Comparison of ENCODE assay signal across 10 cellular contexts in the genomic region with DNA sequence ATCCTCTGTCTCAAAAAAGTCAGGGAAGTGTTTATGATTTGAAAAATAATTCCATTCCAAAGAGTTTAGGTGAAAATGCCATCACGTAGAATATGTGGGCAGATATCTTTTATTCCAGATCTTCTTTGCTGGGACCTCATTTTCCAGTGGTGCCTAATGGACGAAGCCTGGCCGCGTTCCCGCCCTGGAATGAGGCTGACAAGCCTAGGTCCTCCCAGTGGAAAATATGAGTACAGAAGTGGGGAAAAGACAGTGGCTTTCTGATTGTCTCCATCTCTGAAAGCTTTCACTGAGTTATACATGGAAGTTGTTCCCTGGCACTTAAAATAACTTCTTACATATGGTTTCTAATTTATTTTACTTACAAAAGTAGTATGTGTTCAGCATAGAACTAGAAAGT.
A peak's percentile ranks its signal among the peaks of the same experiment; 100 is the strongest.
DNase-seq lines count a peak whose midpoint lies in the region; ATAC-seq and TF ChIP-seq lines count a peak whose summit lies in the region.
"Had no signal": no experiment of that assay in that cellular context is flagged by ENCODE, and none has a peak within 500 bp of the region (broad histone marks: within the 10 kb centered on the region; RNA-seq: fewer than 3 reads in every experiment).

No MANE protein-coding gene starts in this region.

- intact Hi-C loops in uterus (cut with DNase I; ENCODE audit: low total_unique reads), result no loop called here

- H3K9me3 ChIP-seq in SJSA1 (replicated peaks) (no peaks in the 10 kb centered on the region), uterus (no peaks in the 10 kb centered on the region)

- TF ChIP-seq CTCF in nephron (IDR thresholded peaks at IDR 0.05; ENCODE audit: unreplicated experiment in 3 of 3), result no peak
- TF ChIP-seq CTCF in uterus (IDR thresholded peaks at IDR 0.05), result peak in 2 of 4 experiments; percentile 32 to 33

- H3K36me3 ChIP-seq in SJSA1 (no peaks in the 10 kb centered on the region), uterus (no peaks in the 10 kb centered on the region)

- peaks cover 73% of the 10 kb centered on the region for H3K4me1 Mint-ChIP-seq in nephron

- H3K27me3 Mint-ChIP-seq in nephron (ENCODE audit: low read depth), result no peaks in the 10 kb centered on the region

- no peaks in the 10 kb centered on the region for H3K27me3 ChIP-seq in SJSA1 (replicated peaks)
- H3K27me3 ChIP-seq in uterus, result no peaks in the 10 kb centered on the region

- H3K4me3 Mint-ChIP-seq in nephron, result peak overlapping the region in 1 of 3 experiments; percentile 47
- H3K4me3 Mint-ChIP-seq: T-helper 1 cell treated with Interleukin-12 subunit alpha and Interleukin-12 subunit beta and Interleukin-4 antibody, amounts not matched to agents 30 μg/mL and 1 μg/mL, for 36 hours had no signal

- no peaks in the 10 kb centered on the region for H3K9me3 Mint-ChIP-seq in nephron
- H3K9me3 Mint-ChIP-seq: T-helper 1 cell treated with Interleukin-12 subunit alpha and Interleukin-12 subunit beta and Interleukin-4 antibody, amounts not matched to agents 30 μg/mL and 1 μg/mL, for 36 hours had no signal

- TF ChIP-seq POLR2A in uterus (IDR thresholded peaks at IDR 0.05), result no peak

- H3K4me1 ChIP-seq in SJSA1 (replicated peaks) (peaks cover 31% of the 10 kb centered on the region), uterus (peaks cover 0 to 6% of the 10 kb centered on the region in 2 donors)

- H3K36me3 Mint-ChIP-seq in nephron (ENCODE audit: low read depth), result peaks cover 3% of the 10 kb centered on the region

- peak overlapping the region; percentile 75 to 93 (median 84) for H3K27ac Mint-ChIP-seq in nephron
- H3K27ac Mint-ChIP-seq: T-helper 1 cell treated with Interleukin-12 subunit alpha and Interleukin-12 subunit beta and Interleukin-4 antibody, amounts not matched to agents 30 μg/mL and 1 μg/mL, for 36 hours had no signal

- DNase-seq in SJSA1 (ENCODE audit: low read depth in 1 of 2, low spot score in 2 of 2), result no peak
- DNase-seq in fibroblast of peridontal ligament (ENCODE audit: extremely low read depth), result peak; percentile 72
- DNase-seq in uterus, result peak; percentile 78 to 79
- no peak for DNase-seq in SKM-1 treated with dmso at 0.1 percent for 144 hours (lab: John Stamatoyannopoulos, UW; ENCODE audit: unreplicated experiment)
- DNase-seq in NCI-H748 (lab: John Stamatoyannopoulos, UW; ENCODE audit: unreplicated experiment), result no peak
- no peak for DNase-seq in stimulated activated naive CD8-positive, alpha-beta T cell treated with anti-CD3 and anti-CD28 coated beads, Interleukin-15, Interleukin-2, amounts not matched to agents 100 U/mL and 50 U/mL, for 24 hours
- DNase-seq: KBM-7, NCI-H510A had no signal

- ATAC-seq in stimulated activated naive CD8-positive, alpha-beta T cell treated with anti-CD3 and anti-CD28 coated beads, Interleukin-15, Interleukin-2, amounts not matched to agents 100 U/mL and 50 U/mL, for 24 hours, result no peak

- H3K4me3 ChIP-seq in SJSA1, result peak overlapping the region; percentile 14
- H3K4me3 ChIP-seq in uterus, result peak overlapping the region in 1 of 2 donors; percentile 9

- H3K27ac ChIP-seq in SJSA1, result peak overlapping the region; percentile 25
- H3K27ac ChIP-seq in uterus, result peak overlapping the region; percentile 83 to 91

Comparison
In these comparisons a context has a peak if more than half of its experiments do, and no peak if none do; other contexts are left out.
1. DNase-seq: peak in fibroblast of peridontal ligament (single experiment) and uterus (2 of 2); none in SJSA1 (0 of 2), SKM-1 treated with dmso at 0.1 percent for 144 hours (single experiment), NCI-H748 (single experiment) and stimulated activated naive CD8-positive, alpha-beta T cell treated with anti-CD3 and anti-CD28 coated beads, Interleukin-15, Interleukin-2, amounts not matched to agents 100 U/mL and 50 U/mL, for 24 hours (single experiment).